In genomic region chr10:73307203-73307800, GRCh38 we compare ENCODE assay signal across 22 cellular contexts. TPM values are rescaled to one million over a fixed set of nuclear protein-coding genes. Genes with fewer than 3 reads are reported as not detected.
DNase-seq lines count a peak whose midpoint lies in the region; ATAC-seq, FAIRE-seq and TF ChIP-seq lines count a peak whose summit lies in the region.
"Had no signal": no experiment of that assay in that cellular context is flagged by ENCODE, and none has a peak within 500 bp of the region (broad histone marks: within the 10 kb centered on the region; RNA-seq: fewer than 3 reads in every experiment).

No MANE protein-coding gene starts in this region.

- no TSS peak for BruUV-seq in K562 (replicated peaks; lab: Mats Ljungman, UMichigan)

- no peak overlapping the region for H3K9ac ChIP-seq in K562 (ENCODE audit: insufficient read depth in 1 of 2, low read depth in 2 of 2, low read length in 2 of 2)
- H3K9ac ChIP-seq: BLaER1 treated with 17β-estradiol and CSF1 and Interleukin-3, amounts not matched to agents 10 nM and 100 nM had no signal

- intact Hi-C loops in K562 (cut with micrococcal nuclease) = no loop called here

- TF ChIP-seq POLR2A in A549 (IDR thresholded peaks at IDR 0.05; ENCODE audit: low read length) = no peak
- TF ChIP-seq POLR2A in H54 (IDR thresholded peaks at IDR 0.05; ENCODE audit: low read depth, low read length) = no peak
- no peak for TF ChIP-seq POLR2A in K562 (conservative IDR thresholded peaks at IDR 0.05)

- TF ChIP-seq CTCF in A549 (IDR thresholded peaks at IDR 0.05) (no peak), K562 (IDR thresholded peaks at IDR 0.05 in 2 of 3, conservative IDR thresholded peaks at IDR 0.05 in 1 of 3; ENCODE audit: insufficient read depth in 2 of 3, low read depth in 1 of 3, low read length in 3 of 3) (no peak)

- no peaks in the 10 kb centered on the region for H3K4me1 ChIP-seq in A549
- no peaks in the 10 kb centered on the region for H3K4me1 ChIP-seq in K562 (replicated peaks in 1 of 2; ENCODE audit: control insufficient read depth in 2 of 2, insufficient read depth in 2 of 2, low read length in 2 of 2)
- H3K4me1 ChIP-seq: Caco-2 had no signal

- no peak overlapping the region for H2AFZ ChIP-seq in K562 (ENCODE audit: low read depth, low read length)

- FAIRE-seq in A549 (lab: Jason Lieb, UNC) (no peak), H54 (lab: Jason Lieb, UNC) (peak; percentile 6), K562 (lab: Jason Lieb, UNC) (no peak)
- FAIRE-seq: A204.1, D721Med, GM12878, GM12892, GM18507 had no signal

- CTCF ChIA-PET in A549 (lab: Yijun Ruan, JAX) (interaction anchor here (1.2 kb wide), 1 partner anchor 43 kb away, joined by 4 read pairs; no protein-coding TSS in a partner anchor), K562 (lab: Yijun Ruan, JAX; ENCODE audit: low intra/inter-chr PET ratio) (no interaction called here)

- no peaks in the 10 kb centered on the region for H3K27me3 ChIP-seq in K562 (ENCODE audit: control insufficient read depth in 2 of 2, insufficient read depth in 2 of 2, low read length in 2 of 2)
- H3K27me3 ChIP-seq: BLaER1 treated with 17β-estradiol and CSF1 and Interleukin-3, amounts not matched to agents 10 nM and 100 nM had no signal

- H3K4me3 ChIP-seq in A549 = no peak overlapping the region
- H3K4me3 ChIP-seq in K562 = no peak overlapping the region
- H3K4me3 ChIP-seq: BLaER1 treated with 17β-estradiol and CSF1 and Interleukin-3, amounts not matched to agents 10 nM and 100 nM; GM12878 had no signal

- H3K9me1 ChIP-seq in K562 (ENCODE audit: control insufficient read depth, insufficient read depth, low read length) = no peaks in the 10 kb centered on the region

- DNase-seq in A549 (ENCODE audit: low read depth in 1 of 2, low spot score in 1 of 2) (no peak), H54 (ENCODE audit: insufficient read length, low spot score) (no peak), K562 (ENCODE audit: extremely low read depth in 1 of 4, low spot score in 3 of 4) (no peak), retina (no peak), SIG-M5 treated with dmso at 0.1 percent for 504 hours (lab: John Stamatoyannopoulos, UW; ENCODE audit: unreplicated experiment) (no peak), iPS-NIHi11 (ENCODE audit: low spot score) (no peak)
- DNase-seq: 8988T; AML-193; Caco-2; Calu3; CD4-positive, alpha-beta T cell; CD8-positive, alpha-beta T cell; DND-41; EL; GDM1 had no signal

- H3K9me3 ChIP-seq in A549 (peaks cover 16% of the 10 kb centered on the region), K562 (replicated peaks; ENCODE audit: control insufficient read depth, insufficient read depth, low read depth, low read length) (peaks cover 8% of the 10 kb centered on the region; the same call in 1 of the 2 replicates)

- H4K20me1 ChIP-seq in K562 (replicated peaks; ENCODE audit: control insufficient read depth, insufficient read depth, low read length) = no peaks in the 10 kb centered on the region
- H4K20me1 ChIP-seq: BLaER1 treated with 17β-estradiol and CSF1 and Interleukin-3, amounts not matched to agents 10 nM and 100 nM had no signal

- H3K27ac ChIP-seq in A549 (no peak overlapping the region), K562 (ENCODE audit: extremely low read depth, low read depth, low read length) (no peak overlapping the region)
- H3K27ac ChIP-seq: BLaER1 treated with 17β-estradiol and CSF1 and Interleukin-3, amounts not matched to agents 10 nM and 100 nM; C4-2B had no signal

- POLR2A ChIA-PET in A549 (lab: Yijun Ruan, JAX) (no interaction called here), K562 (lab: Yijun Ruan, JAX) (no interaction called here)

- TF ChIP-seq EP300 in A549 (IDR thresholded peaks at IDR 0.05) = no peak
- TF ChIP-seq EP300 in K562 (IDR thresholded peaks at IDR 0.05; ENCODE audit: low read length) = no peak

- in situ Hi-C loops in K562 (cut with MboI) = no loop called here

- no peaks in the 10 kb centered on the region for H3K79me2 ChIP-seq in K562 (ENCODE audit: control insufficient read depth, insufficient read depth, low read length)

- ATAC-seq in A549 (no peak), K562 (no peak)
- ATAC-seq: CD8-positive, alpha-beta T cell; GM12878 had no signal

- H3K4me2 ChIP-seq in A549 (no peak overlapping the region), K562 (ENCODE audit: insufficient read depth, low read length) (no peak overlapping the region)
- H3K4me2 ChIP-seq: BLaER1 treated with 17β-estradiol and CSF1 and Interleukin-3, amounts not matched to agents 10 nM and 100 nM had no signal

- TF ChIP-seq RAD21 in A549 (conservative IDR thresholded peaks at IDR 0.05 in 1 of 2, IDR thresholded peaks at IDR 0.05 in 1 of 2) (no peak), K562 (CRISPR knock-in tag; conservative IDR thresholded peaks at IDR 0.05 in 1 of 2, IDR thresholded peaks at IDR 0.05 in 1 of 2) (no peak)

- H3K36me3 ChIP-seq in K562 (ENCODE audit: control insufficient read depth, insufficient read depth, low read length) = no peaks in the 10 kb centered on the region

TF ChIP-seq in A549, 52 proteins besides CTCF, POLR2A, EP300 and RAD21:
- TF ChIP-seq MAFK (IDR thresholded peaks at IDR 0.05; ENCODE audit: partially characterized antibody) (peak; percentile 7), CHD2 (IDR thresholded peaks at IDR 0.05; ENCODE audit: low read length, partially characterized antibody) (no peak), NFE2L2 (conservative IDR thresholded peaks at IDR 0.05; ENCODE audit: low read length) (no peak), SMC3 (IDR thresholded peaks at IDR 0.05) (no peak), MAZ (IDR thresholded peaks at IDR 0.05; ENCODE audit: borderline replicate concordance, low read depth, low read length) (no peak)

TF ChIP-seq in K562, 482 proteins besides CTCF, POLR2A, EP300 and RAD21 (continues in another document):
- TF ChIP-seq MYBL2 (IDR thresholded peaks at IDR 0.05; ENCODE audit: low read depth) (no peak), MYBL2 (CRISPR knock-in tag; IDR thresholded peaks at IDR 0.05; ENCODE audit: borderline replicate concordance) (no peak), TCF15 (CRISPR knock-in tag; IDR thresholded peaks at IDR 0.05) (no peak), ZNF354B (CRISPR knock-in tag; IDR thresholded peaks at IDR 0.05) (peak; percentile 85), CBFA2T2 (conservative IDR thresholded peaks at IDR 0.05) (no peak), CREM (IDR thresholded peaks at IDR 0.05; ENCODE audit: low read depth) (no peak), PYGO2 (tag; IDR thresholded peaks at IDR 0.05) (no peak), RFX7 (CRISPR knock-in tag; IDR thresholded peaks at IDR 0.05) (no peak)

RNA-seq across cellular contexts. Expression of gene CFAP70, which starts 51.4 kb away (rescaled TPM):
- polyA plus RNA-seq in A549 (2011; rRNA removed) = 0.95 and 0.98 TPM in 2 replicates
- 0.05 and 0.08 TPM in 2 replicates for polyA plus RNA-seq in A549 (2012; cell fraction: cytosol; rRNA removed)
- polyA plus RNA-seq in A549 (2012; cell fraction: nucleus; rRNA removed) = 0.25 and 0.42 TPM in 2 replicates
- 0.28 to 0.34 TPM (median 0.32 TPM) in 3 replicates for polyA plus RNA-seq in A549 (2017; fragmentation: RNase III; extraction: RNeasy Plus Mini Kit Qiagen cat#74134 plus additional on column Dnase treatment)
- polyA minus RNA-seq in A549 (2011; rRNA and poly(A)+ RNA removed) = 0.25 and 0.83 TPM in 2 replicates
- total RNA-seq in K562 (2011; cell fraction: chromatin; rRNA removed; ENCODE audit: low replicate concordance) = 1.5 and 4.2 TPM in 2 replicates
- total RNA-seq in K562 (2011; cell fraction: nucleolus; rRNA removed) = 0.83 and 1.2 TPM in 2 replicates
- 1.4 and 1.7 TPM in 2 replicates for total RNA-seq in K562 (2011; cell fraction: nucleoplasm; rRNA removed)
- 0.27 and 0.45 TPM in 2 replicates for total RNA-seq in K562 (2014; rRNA removed)
- 1.2 and 1.4 TPM in 2 replicates for total RNA-seq in K562 (2014; rRNA removed; fragmentation: Illumina TruSeq; extraction: Trizol)
- 1.4 and 1.6 TPM in 2 replicates for total RNA-seq in K562 (2015; rRNA removed; fragmentation: Illumina TruSeq; extraction: Trizol)
- 0.86 and 0.92 TPM in 2 replicates for total RNA-seq in K562 (2021)
- polyA plus RNA-seq in K562 (2011; rRNA removed) = 0.82 and 2.2 TPM in 2 replicates
- polyA plus RNA-seq in K562 (2011; cell fraction: cytosol; rRNA removed) = 0.09 and 0.65 TPM in 2 replicates
- 2.8 and 8.3 TPM in 2 replicates for polyA plus RNA-seq in K562 (2011; cell fraction: nucleus; rRNA removed)
- polyA plus RNA-seq in K562 (2012) = 1.5 and 7.8 TPM in 2 replicates
- polyA plus RNA-seq in K562 (2014; fragmentation: Illumina TruSeq; extraction: Trizol) = 0.76 and 1.6 TPM in 2 replicates
- polyA plus RNA-seq in K562 (2014; fragmentation: Nextera tagmentation; extraction: Ambion mirVana) = under 1 TPM; 0.52 to 0.60 TPM
- polyA plus RNA-seq in K562 (2014; rRNA removed) = 1.1 and 1.3 TPM in 2 replicates
- polyA minus RNA-seq in K562 (2011; rRNA and poly(A)+ RNA removed) = 0.42 and 2.0 TPM in 2 replicates
- polyA minus RNA-seq in K562 (2011; cell fraction: cytosol; rRNA and poly(A)+ RNA removed) = 0.27 and 0.48 TPM in 2 replicates
- 0.54 and 2.4 TPM in 2 replicates for polyA minus RNA-seq in K562 (2011; cell fraction: nucleus; rRNA and poly(A)+ RNA removed)

RNA-seq across cellular contexts. Expression of gene MRPS16, which starts 54.9 kb away (rescaled TPM):
- polyA plus RNA-seq in A549 (2011; rRNA removed) (132 and 162 TPM in 2 replicates), A549 (2017; fragmentation: RNase III; extraction: RNeasy Plus Mini Kit Qiagen cat#74134 plus additional on column Dnase treatment) (158 to 166 TPM (median 160 TPM) in 3 replicates), K562 (2011; rRNA removed) (159 and 168 TPM in 2 replicates), K562 (2014; fragmentation: Illumina TruSeq; extraction: Trizol) (120 and 141 TPM in 2 replicates), K562 (2014; fragmentation: Nextera tagmentation; extraction: Ambion mirVana) (10 to 100 TPM; 65.0 to 99.7 TPM), K562 (2014; rRNA removed) (146 and 191 TPM in 2 replicates)
- 226 and 239 TPM in 2 replicates for polyA plus RNA-seq in A549 (2012; cell fraction: cytosol; rRNA removed)
- 191 and 202 TPM in 2 replicates for polyA plus RNA-seq in A549 (2012; cell fraction: nucleus; rRNA removed)
- polyA minus RNA-seq in A549 (2011; rRNA and poly(A)+ RNA removed) = 155 and 180 TPM in 2 replicates
- total RNA-seq in K562 (2011; cell fraction: chromatin; rRNA removed; ENCODE audit: low replicate concordance) = 66.6 and 71.5 TPM in 2 replicates
- total RNA-seq in K562 (2011; cell fraction: nucleolus; rRNA removed) = 56.3 and 60.4 TPM in 2 replicates
- total RNA-seq in K562 (2011; cell fraction: nucleoplasm; rRNA removed) = 80.6 and 100 TPM in 2 replicates
- total RNA-seq in K562 (2014; rRNA removed) (120 and 170 TPM in 2 replicates), K562 (2014; rRNA removed; fragmentation: Illumina TruSeq; extraction: Trizol) (177 and 186 TPM in 2 replicates), K562 (2015; rRNA removed; fragmentation: Illumina TruSeq; extraction: Trizol) (152 and 166 TPM in 2 replicates), K562 (2021) (237 and 239 TPM in 2 replicates)
- polyA plus RNA-seq in K562 (2011; cell fraction: cytosol; rRNA removed) = 215 and 341 TPM in 2 replicates
- polyA plus RNA-seq in K562 (2011; cell fraction: nucleus; rRNA removed) = 84.4 and 85.4 TPM in 2 replicates
- 168 and 187 TPM in 2 replicates for polyA plus RNA-seq in K562 (2012)
- 73.3 and 105 TPM in 2 replicates for polyA minus RNA-seq in K562 (2011; rRNA and poly(A)+ RNA removed)
- polyA minus RNA-seq in K562 (2011; cell fraction: cytosol; rRNA and poly(A)+ RNA removed) = 54.8 and 84.6 TPM in 2 replicates
- 32.7 and 55.5 TPM in 2 replicates for polyA minus RNA-seq in K562 (2011; cell fraction: nucleus; rRNA and poly(A)+ RNA removed)

Comparison
In these comparisons a context has a peak if more than half of its experiments do, and no peak if none do; other contexts are left out.
1. Of the 35 proteins assayed by ChIP-seq in both K562 and A549: peak only in K562: none; only in A549: MAFK; in both: none; in neither: 34.